7 cellular contexts compared by ENCODE assay signal in genomic region chr3:93877427-93877826, GRCh38.
DNase-seq lines count a peak whose midpoint lies in the region; ATAC-seq, FAIRE-seq and TF ChIP-seq lines count a peak whose summit lies in the region.
"Not testable (repeated sequence)": the region's sequence is repeated elsewhere in the genome, so short reads cannot be mapped to it uniquely, and the experiment has no call there.

No MANE protein-coding gene starts in this region.

- H3K9me3 ChIP-seq in MM.1S (replicated peaks; ENCODE audit: insufficient read depth, low read length); RWPE2 (ENCODE audit: severe bottlenecking): not testable (repeated sequence)

- not testable (repeated sequence) for H3K27ac ChIP-seq in MM.1S (ENCODE audit: low read length)
- H3K27ac ChIP-seq in RWPE2 (ENCODE audit: poor library complexity, severe bottlenecking) (peak overlapping the region; percentile 20), epithelial cell of prostate (peak overlapping the region; percentile 66), foreskin keratinocyte (peak overlapping the region; percentile 78), skin epidermis (peak overlapping the region in 14 of 21 experiments; percentile 32 to 77 (median 70))

- H3K4me1 ChIP-seq in MM.1S (ENCODE audit: low read length) (peaks cover 15% of the 10 kb centered on the region), foreskin keratinocyte (peaks cover 12% of the 10 kb centered on the region)
- H3K4me1 ChIP-seq in RWPE2 (ENCODE audit: insufficient read depth, poor library complexity, severe bottlenecking): not testable (repeated sequence)

- not testable (repeated sequence) for TF ChIP-seq CTCF in MM.1S (IDR thresholded peaks at IDR 0.05; ENCODE audit: low read length); RWPE2 (IDR thresholded peaks at IDR 0.05; ENCODE audit: poor library complexity, severe bottlenecking); bronchial epithelial cell (IDR thresholded peaks at IDR 0.05; ENCODE audit: insufficient read depth, low read length, severe bottlenecking); foreskin keratinocyte (conservative IDR thresholded peaks at IDR 0.05)

- H4K20me1 ChIP-seq in MM.1S (ENCODE audit: insufficient read depth, low read length): not testable (repeated sequence)

- not testable (repeated sequence) for H3K36me3 ChIP-seq in MM.1S (replicated peaks; ENCODE audit: insufficient read depth, low read length); RWPE2 (ENCODE audit: low read depth); bronchial epithelial cell (ENCODE audit: control insufficient read depth, insufficient read depth, low read length)

- FAIRE-seq in G401.6 (lab: Jason Lieb, UNC): peak; percentile 51
- not testable (repeated sequence) for FAIRE-seq in bronchial epithelial cell (lab: Jason Lieb, UNC)

- DNase-seq in MM.1S; RWPE2 (ENCODE audit: low spot score): not testable (repeated sequence)
- DNase-seq in bronchial epithelial cell (ENCODE audit: low read depth) (peak; percentile 53), epithelial cell of prostate (ENCODE audit: low read depth, low spot score) (peak; percentile 6), foreskin keratinocyte (peak in 1 of 2 donors; percentile 22)

- H3K27me3 ChIP-seq in MM.1S (replicated peaks; ENCODE audit: insufficient read depth, low read length); RWPE2 (ENCODE audit: insufficient read depth, poor library complexity, severe bottlenecking); bronchial epithelial cell (ENCODE audit: control insufficient read depth, insufficient read depth, low read length); foreskin keratinocyte: not testable (repeated sequence)

- ATAC-seq in RWPE2 (ENCODE audit: low read depth): not testable (repeated sequence)
- peak; percentile 5 for ATAC-seq in foreskin keratinocyte

- not testable (repeated sequence) for H3K9ac ChIP-seq in MM.1S (ENCODE audit: low read length)

- H3K79me2 ChIP-seq in MM.1S (ENCODE audit: low read length): not testable (repeated sequence)

- H3K9me2 ChIP-seq in MM.1S (replicated peaks; ENCODE audit: insufficient read depth, low read length): not testable (repeated sequence)

- H3K4me3 ChIP-seq in MM.1S (ENCODE audit: low read length); RWPE2 (ENCODE audit: severe bottlenecking); bronchial epithelial cell (ENCODE audit: low read depth, low read length); skin epidermis: not testable (repeated sequence)

- not testable (repeated sequence) for H3F3A ChIP-seq in MM.1S (ENCODE audit: insufficient read depth, low read length)

- H2AFZ ChIP-seq in MM.1S (ENCODE audit: low read length): not testable (repeated sequence)

- H3K4me2 ChIP-seq in MM.1S (ENCODE audit: low read depth, low read length): peak overlapping the region; percentile 52; the same call in 1 of the 2 replicates
